ENCODE assay signal across 8 cellular contexts in the genomic region with DNA sequence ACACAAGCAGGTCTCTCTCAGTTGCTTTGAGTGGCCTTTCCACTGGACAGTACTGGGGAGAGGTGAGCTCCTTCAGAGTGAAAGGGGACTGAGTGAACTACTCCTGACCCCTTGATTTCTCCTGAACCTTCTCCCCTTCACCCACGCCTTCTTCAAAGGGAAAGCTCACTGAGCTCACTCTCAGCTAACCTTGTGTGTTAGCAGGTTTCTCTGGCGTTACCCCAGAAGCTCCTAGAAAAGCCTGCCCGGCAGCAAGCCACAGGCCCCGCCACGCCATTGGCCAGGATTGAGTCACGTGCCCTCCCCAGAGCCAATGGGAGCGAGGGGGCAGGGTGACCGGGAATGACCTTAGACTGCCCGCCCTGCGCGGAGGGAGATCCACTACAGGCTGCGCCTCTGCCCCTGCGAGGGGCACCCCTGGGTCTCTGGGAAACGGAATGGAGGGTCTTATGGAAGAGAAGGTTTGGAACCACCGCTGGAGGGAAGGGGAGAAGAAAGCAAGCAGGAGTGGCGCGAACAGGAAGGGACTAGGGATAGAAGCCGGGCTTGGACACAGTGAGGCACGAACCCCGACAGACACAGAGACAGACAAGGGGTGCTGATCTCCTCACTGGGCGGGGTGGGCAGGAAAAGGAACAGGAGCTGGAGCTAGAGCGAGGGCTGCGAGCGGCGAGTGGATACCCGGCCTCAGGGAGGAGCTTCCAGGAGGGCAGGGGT. TPM values are rescaled to one million over a fixed set of nuclear protein-coding genes. Genes with fewer than 3 reads are reported as not detected.
DNase-seq lines count a peak whose midpoint lies in the region; ATAC-seq, FAIRE-seq and TF ChIP-seq lines count a peak whose summit lies in the region.

No MANE protein-coding gene starts in this region.

- FAIRE-seq in GM12891 (lab: Jason Lieb, UNC) (peak; percentile 97), small intestine (lab: Jason Lieb, UNC) (no peak)

- 0 to 1% (median 1%) methylated on average over 26 of the region's 26 CpGs for WGBS in small intestine, 3 donors

- H3K4me1 ChIP-seq in breast epithelium: no peaks in the 10 kb centered on the region
- peaks cover 3% of the 10 kb centered on the region; the same call in 1 of the 2 replicates for H3K4me1 ChIP-seq in iPS-20b (ENCODE audit: insufficient read depth, low read length)
- peaks cover 6 to 7% of the 10 kb centered on the region in 2 donors for H3K4me1 ChIP-seq in small intestine (ENCODE audit: control insufficient read depth in 2 of 2, insufficient read depth in 1 of 2, low read depth in 1 of 2, low read length in 1 of 2)

- TF ChIP-seq CTCF in WERI-Rb-1 (IDR thresholded peaks at IDR 0.05; ENCODE audit: low read depth, low read length) (no peak), breast epithelium (IDR thresholded peaks at IDR 0.05) (no peak)

- peaks cover 35% of the 10 kb centered on the region for H3K36me3 ChIP-seq in WERI-Rb-1
- no peaks in the 10 kb centered on the region for H3K36me3 ChIP-seq in breast epithelium
- peaks cover 42% of the 10 kb centered on the region for H3K36me3 ChIP-seq in iPS-20b (ENCODE audit: insufficient read depth, low read depth, low read length)
- no peaks in the 10 kb centered on the region for H3K36me3 ChIP-seq in small intestine (ENCODE audit: control insufficient read depth in 2 of 2, insufficient read depth in 2 of 2, low read length in 2 of 2)

- TF ChIP-seq POLR2A in GM12891 (IDR thresholded peaks at IDR 0.05; ENCODE audit: low read depth, low read length) (peak; percentile 85), breast epithelium (IDR thresholded peaks at IDR 0.05) (peak; percentile 48)

- DNase-seq in GM12891 (ENCODE audit: insufficient read length, low spot score) (peak; percentile 100), NCI-H1436 treated with DMSO at 0.1 percent for 48 hours (lab: John Stamatoyannopoulos, UW) (peak; percentile 76), WERI-Rb-1 (peak; percentile 76), breast epithelium (ENCODE audit: low spot score in 2 of 2) (peak; percentile 93 to 96), small intestine (peak; percentile 96)

- H3K9ac ChIP-seq in iPS-20b (ENCODE audit: low read depth, low read length): peak overlapping the region; percentile 69; the same call in 1 of the 2 replicates

- H3K9me3 ChIP-seq in WERI-Rb-1 (ENCODE audit: severe bottlenecking): no peaks in the 10 kb centered on the region
- H3K9me3 ChIP-seq in breast epithelium: no peaks in the 10 kb centered on the region
- no peaks in the 10 kb centered on the region for H3K9me3 ChIP-seq in iPS-20b (ENCODE audit: insufficient read depth, low read depth, low read length)
- H3K9me3 ChIP-seq in small intestine (ENCODE audit: control insufficient read depth, low read depth): no peaks in the 10 kb centered on the region

- intact Hi-C loops in breast epithelium (cut with DNase I; ENCODE audit: low total_unique reads): loop anchor here (5.0 kb wide), 1 partner anchor 424 kb away; a partner anchor contains a TSS

- ATAC-seq in HG02678 (IDR thresholded peaks at IDR 0.05; ENCODE audit: unreplicated experiment) (peak; percentile 93), GM18873 (IDR thresholded peaks at IDR 0.05; ENCODE audit: low FRiP score, unreplicated experiment) (no peak)

- peak overlapping the region; percentile 35; the same call in 1 of the 2 replicates for H3K27ac ChIP-seq in WERI-Rb-1
- H3K27ac ChIP-seq in breast epithelium: peak overlapping the region; percentile 67 to 87
- peak overlapping the region; percentile 52 for H3K27ac ChIP-seq in iPS-20b (ENCODE audit: low read length)
- H3K27ac ChIP-seq in small intestine (ENCODE audit: low read depth in 1 of 2, low read length in 1 of 2): peak overlapping the region; percentile 79 to 83

- H3K4me3 ChIP-seq in WERI-Rb-1 (ENCODE audit: low read depth, low read length) (no peak overlapping the region), breast epithelium (peak overlapping the region; percentile 53 to 63 (median 61)), iPS-20b (ENCODE audit: low read length) (peak overlapping the region; percentile 49; the same call in 1 of the 2 replicates), small intestine (ENCODE audit: low read depth in 1 of 2, low read length in 2 of 2) (peak overlapping the region; percentile 50 to 70)

- H3K27me3 ChIP-seq in WERI-Rb-1 (ENCODE audit: insufficient read depth, low read depth, severe bottlenecking) (no peaks in the 10 kb centered on the region), breast epithelium (no peaks in the 10 kb centered on the region), iPS-20b (ENCODE audit: insufficient read depth, low read length) (no peaks in the 10 kb centered on the region), small intestine (ENCODE audit: control insufficient read depth in 2 of 2, insufficient read depth in 2 of 2, low read length in 2 of 2) (no peaks in the 10 kb centered on the region)

TF ChIP-seq in GM12891, 5 proteins besides CTCF, POLR2A, EP300 and RAD21:
- TF ChIP-seq SPI1 (IDR thresholded peaks at IDR 0.05; ENCODE audit: low read depth, low read length) (no peak), POLR2AphosphoS5 (IDR thresholded peaks at IDR 0.05; ENCODE audit: low read depth, low read length) (peak; percentile 90), PAX5 (IDR thresholded peaks at IDR 0.05; ENCODE audit: insufficient read depth, low read length, severe bottlenecking) (no peak), TAF1 (IDR thresholded peaks at IDR 0.05; ENCODE audit: low read depth, low read length) (peak; percentile 63; the same call in 1 of the 2 replicates), POU2F2 (IDR thresholded peaks at IDR 0.05; ENCODE audit: low read depth, low read length) (peak; percentile 47; the same call in 1 of the 2 replicates)
TF ChIP-seq in GM12891: peak in this region for 3.

RNA-seq across cellular contexts. Expression of a gene that starts 17.4 kb away (rescaled TPM):
- polyA plus RNA-seq in GM12891 (2012; ENCODE audit: low read depth, missing spikeins): 55.3 TPM
- total RNA-seq in breast epithelium: 100 to 1,000 TPM in 2 of 3 donors, 10 to 100 TPM in 1; 99.2 to 110 (median 101) TPM
- 10 to 100 TPM; 47.8 to 84.5 (median 73.2) TPM for polyA plus RNA-seq in small intestine

RNA-seq across cellular contexts. Expression of a gene that starts 57.3 kb away (rescaled TPM):
- 21.2 TPM for polyA plus RNA-seq in GM12891 (2012; ENCODE audit: low read depth, missing spikeins)
- 1 to 10 TPM; 5.2 to 6.0 (median 5.9) TPM for total RNA-seq in breast epithelium
- 1 to 10 TPM; 4.0 to 5.4 (median 5.4) TPM for polyA plus RNA-seq in small intestine
